8 cellular contexts compared by ENCODE assay signal in genomic region chr19:4067396-4068057, GRCh38. TPM values are rescaled to one million over a fixed set of nuclear protein-coding genes. Genes with fewer than 3 reads are reported as not detected.
A peak's percentile ranks its signal among the peaks of the same experiment; 100 is the strongest.
DNase-seq lines count a peak whose midpoint lies in the region; ATAC-seq, FAIRE-seq and TF ChIP-seq lines count a peak whose summit lies in the region.

No MANE protein-coding gene starts in this region.

- H3K36me3 ChIP-seq in GM12878 (ENCODE audit: control insufficient read depth in 2 of 2, insufficient read depth in 2 of 2, low read length in 1 of 2) (peaks cover 2 to 4% of the 10 kb centered on the region in 2 experiments; a peak in 3 of 4 replicates), keratinocyte (ENCODE audit: control insufficient read depth in 2 of 2, extremely low read depth in 1 of 2, insufficient read depth in 2 of 2, low read length in 2 of 2) (peaks cover 5 to 12% of the 10 kb centered on the region in 2 experiments), subcutaneous abdominal adipose tissue (ENCODE audit: control insufficient read depth in 5 of 5, insufficient read depth in 5 of 5, low read length in 5 of 5) (peaks cover 0 to 6% (median 5%) of the 10 kb centered on the region in 5 donors)

- 3% methylated on average over 28 of the region's 58 CpGs for WGBS in GM12878 (ENCODE audit: insufficient coverage, insufficient replicate concordance, low lambda C conversion rate, missing lambda C conversion rate)

- no peak for TF ChIP-seq CTCF in CD14-positive monocyte (IDR thresholded peaks at IDR 0.05)
- no peak for TF ChIP-seq CTCF in GM12878 (IDR thresholded peaks at IDR 0.05 in 2 of 3, conservative IDR thresholded peaks at IDR 0.05 in 1 of 3; ENCODE audit: control insufficient read depth in 2 of 3, extremely low read depth in 1 of 3, insufficient read depth in 1 of 3, low read depth in 3 of 3, low read length in 3 of 3)
- no peak for TF ChIP-seq CTCF in keratinocyte (optimal IDR thresholded peaks at IDR 0.05 in 1 of 3, IDR thresholded peaks at IDR 0.05 in 1 of 3, conservative IDR thresholded peaks at IDR 0.05 in 1 of 3; ENCODE audit: extremely low read depth in 1 of 3, insufficient read depth in 2 of 3, low read length in 3 of 3)

- dilution Hi-C loops in keratinocyte (cut with MboI; ENCODE audit: extremely low pct_ligation_motif_present, low sequenced_read_pairs), result no loop called here

- no peaks in the 10 kb centered on the region for H3K9me3 Mint-ChIP-seq in CD14-positive monocyte

- H3K4me1 Mint-ChIP-seq in CD14-positive monocyte, result peaks cover 34% of the 10 kb centered on the region

- BruUV-seq in GM12878 (replicated peaks; lab: Mats Ljungman, UMichigan), result no TSS peak

- H3K4me2 ChIP-seq in GM12878 (ENCODE audit: control insufficient read depth, insufficient read depth), result peak overlapping the region; percentile 79
- H3K4me2 ChIP-seq in keratinocyte (ENCODE audit: control insufficient read depth, extremely low read depth, insufficient read depth, low read depth, low read length), result peak overlapping the region; percentile 51

- peak overlapping the region; percentile 39 for H2AFZ ChIP-seq in GM12878 (ENCODE audit: control insufficient read depth, low read depth, low read length)
- peak overlapping the region; percentile 12 for H2AFZ ChIP-seq in keratinocyte (ENCODE audit: control insufficient read depth, low read length)

- H3K27ac ChIP-seq in GM12878 (ENCODE audit: control insufficient read depth, insufficient read depth), result no peak overlapping the region
- no peak overlapping the region for H3K27ac ChIP-seq in keratinocyte (ENCODE audit: control insufficient read depth, insufficient read depth, low read length)
- peak overlapping the region; percentile 76 for H3K27ac ChIP-seq in subcutaneous abdominal adipose tissue (ENCODE audit: low read depth, low read length)

- no peak for TF ChIP-seq EP300 in GM12878 (IDR thresholded peaks at IDR 0.05; ENCODE audit: borderline replicate concordance in 1 of 2, control insufficient read depth in 1 of 2, low read depth in 2 of 2, low read length in 2 of 2)

- SMC1A ChIA-PET in GM12878 (lab: Charles Lee; ENCODE audit: uncharacterized antibody, unreplicated experiment), result no interaction called here

- DNase-seq in CD14-positive monocyte (ENCODE audit: low spot score) (no peak), GM12878 (ENCODE audit: low read depth, low spot score) (no peak), keratinocyte (ENCODE audit: low read depth, low spot score) (no peak)
- DNase-seq in Jurkat, Clone E6-1 (ENCODE audit: low read depth, low spot score), result peak; percentile 42

- peaks cover 0 to 2% (median 0%) of the 10 kb centered on the region in 3 donors for H3K27me3 Mint-ChIP-seq in CD14-positive monocyte (ENCODE audit: low read depth in 3 of 3)

- H3K27me3 ChIP-seq in GM12878 (replicated peaks in 1 of 2; ENCODE audit: control insufficient read depth in 2 of 2, insufficient read depth in 2 of 2, low read length in 1 of 2), result no peaks in the 10 kb centered on the region; a peak in 1 of 4 replicates
- H3K27me3 ChIP-seq in keratinocyte (ENCODE audit: control insufficient read depth, extremely low read depth, insufficient read depth, low read length), result no peaks in the 10 kb centered on the region
- H3K27me3 ChIP-seq in subcutaneous abdominal adipose tissue (ENCODE audit: control insufficient read depth in 5 of 5, insufficient read depth in 4 of 5, low read length in 5 of 5), result no peaks in the 10 kb centered on the region

- H3K27ac Mint-ChIP-seq in CD14-positive monocyte, result peak overlapping the region; percentile 85 to 94 (median 93)

- H3K9me1 ChIP-seq in keratinocyte (ENCODE audit: control insufficient read depth, extremely low read depth, insufficient read depth, low read length), result no peaks in the 10 kb centered on the region

- H3K36me3 Mint-ChIP-seq in CD14-positive monocyte, result peaks cover 10 to 11% of the 10 kb centered on the region in 2 donors

- H3K9me3 ChIP-seq in GM12878 (replicated peaks; ENCODE audit: control insufficient read depth, insufficient read depth, low read length) (no peaks in the 10 kb centered on the region), keratinocyte (ENCODE audit: control insufficient read depth, low read depth, low read length) (no peaks in the 10 kb centered on the region), subcutaneous abdominal adipose tissue (ENCODE audit: control insufficient read depth in 5 of 5, low read length in 5 of 5) (no peaks in the 10 kb centered on the region)

- POLR2A ChIA-PET in GM12878 (lab: Charles Lee), result interaction anchor here (0.6 to 2.8 kb wide), 4 partner anchors 10 to 1107 kb away, joined by 3 to 8 read pairs (median 3); partner anchors contain the start of gene EBI3

- in situ Hi-C loops in GM12878 (cut with MboI), result no loop called here

- peaks cover 5% of the 10 kb centered on the region; the same call in 1 of the 2 replicates for H4K20me1 ChIP-seq in GM12878 (ENCODE audit: control insufficient read depth, insufficient read depth)
- H4K20me1 ChIP-seq in keratinocyte (ENCODE audit: control insufficient read depth, extremely low read depth, insufficient read depth, low read length), result peaks cover 18% of the 10 kb centered on the region

- H3K4me3 Mint-ChIP-seq in CD14-positive monocyte, result peak overlapping the region; percentile 85 to 87

- RAD21 ChIA-PET in GM12878 (lab: Charles Lee; ENCODE audit: unreplicated experiment), result interaction anchor here (1.0 to 1.5 kb wide), 2 partner anchors 11 to 80 kb away, joined by 3 read pairs; no protein-coding TSS in a partner anchor

- no peak for TF ChIP-seq POLR2A in GM12878 (IDR thresholded peaks at IDR 0.05; ENCODE audit: low read depth, low read length)

- no peak for FAIRE-seq in GM12878 (lab: Jason Lieb, UNC)
- no peak for FAIRE-seq in keratinocyte (lab: Jason Lieb, UNC)

- peak overlapping the region; percentile 69 for H3K4me3 ChIP-seq in Jurkat, Clone E6-1 (ENCODE audit: low read length)
- H3K4me3 ChIP-seq in GM12878, result peak overlapping the region; percentile 88
- H3K4me3 ChIP-seq in keratinocyte (ENCODE audit: control insufficient read depth in 2 of 3, extremely low read depth in 1 of 3, insufficient read depth in 2 of 3, low read depth in 1 of 3, low read length in 3 of 3), result peak overlapping the region; percentile 20 to 93 (median 78)
- H3K4me3 ChIP-seq in subcutaneous abdominal adipose tissue (ENCODE audit: low read depth in 1 of 5, low read length in 5 of 5), result peak overlapping the region; percentile 53 to 79 (median 61)

- H3K9ac ChIP-seq in GM12878 (ENCODE audit: control insufficient read depth, insufficient read depth, low read length) (peak overlapping the region; percentile 54; the same call in 1 of the 2 replicates), keratinocyte (ENCODE audit: control insufficient read depth, extremely low read depth, insufficient read depth, low read length) (peak overlapping the region; percentile 22), subcutaneous abdominal adipose tissue (ENCODE audit: low read length in 5 of 5) (peak overlapping the region in 4 of 5 donors; percentile 24 to 73 (median 60))

- ATAC-seq in GM12878 (peak; percentile 2), GM18520 (IDR thresholded peaks at IDR 0.05; ENCODE audit: unreplicated experiment) (no peak), HG03097 (IDR thresholded peaks at IDR 0.05; ENCODE audit: low FRiP score, unreplicated experiment) (no peak), GM21515 (IDR thresholded peaks at IDR 0.05; ENCODE audit: unreplicated experiment) (no peak)

- H3K4me1 ChIP-seq in GM12878 (ENCODE audit: control insufficient read depth, insufficient read depth, low read length) (peaks cover 12% of the 10 kb centered on the region), keratinocyte (ENCODE audit: control insufficient read depth, extremely low read depth, insufficient read depth, low read length) (peaks cover 19% of the 10 kb centered on the region), subcutaneous abdominal adipose tissue (ENCODE audit: control insufficient read depth in 5 of 5, insufficient read depth in 5 of 5, low read length in 5 of 5) (peaks cover 0 to 42% (median 33%) of the 10 kb centered on the region in 5 donors)

- CTCF ChIA-PET in GM12878 (lab: Yijun Ruan, JAX), result no interaction called here

- intact Hi-C loops in CD14-positive monocyte (cut with micrococcal nuclease) (loop anchor here (2.0 to 5.0 kb wide), 4 partner anchors 15 to 80 kb away; partner anchors contain the start of genes EEF2 (in 1 of the 2) and MAP2K2 (in 1 of the 2)), GM12878 (cut with micrococcal nuclease; ENCODE audit: unreplicated experiment) (loop anchor here (2.0 to 10.0 kb wide), 3 partner anchors 47 to 117 kb away; partner anchors contain the start of genes ANKRD24, EEF2 and SIRT6)

- H3K79me2 ChIP-seq in GM12878 (ENCODE audit: control insufficient read depth, insufficient read depth, low read length) (peaks cover 26% of the 10 kb centered on the region), keratinocyte (ENCODE audit: control insufficient read depth, insufficient read depth, low read length) (peaks cover 26% of the 10 kb centered on the region)

- TF ChIP-seq RAD21 in GM12878 (IDR thresholded peaks at IDR 0.05; ENCODE audit: insufficient read depth, low read depth, low read length), result no peak

RNA-seq across cellular contexts. Expression of gene ZBTB7A, which starts 0.8 kb away (rescaled TPM):
- polyA plus RNA-seq in CD14-positive monocyte, result 10 to 100 TPM; 18.0 to 20.2 TPM
- polyA plus RNA-seq in Jurkat, Clone E6-1 (2012; ENCODE audit: insufficient read depth, insufficient read length), result 8.6 TPM
- total RNA-seq in GM12878 (2013; cell fraction: nucleolus; rRNA removed), result 20.9 and 24.8 TPM in 2 replicates
- 10.6 and 15.9 TPM in 2 replicates for total RNA-seq in GM12878 (2014; rRNA removed)
- total RNA-seq in GM12878 (2014; rRNA removed; fragmentation: Illumina TruSeq; extraction: Trizol), result 3.2 TPM in 2 replicates
- 40.0 and 42.4 TPM in 2 replicates for total RNA-seq in GM12878 (2021)
- 2.2 TPM for polyA plus RNA-seq in GM12878 (2011; ENCODE audit: low read depth)
- 0.84 and 2.5 TPM in 2 replicates for polyA plus RNA-seq in GM12878 (2011; rRNA removed)
- polyA plus RNA-seq in GM12878 (2011; cell fraction: cytosol; rRNA removed), result 4.5 and 7.6 TPM in 2 replicates
- 12.8 and 18.3 TPM in 2 replicates for polyA plus RNA-seq in GM12878 (2011; cell fraction: nucleus; rRNA removed)
- polyA plus RNA-seq in GM12878 (2012), result 14.1 and 15.9 TPM in 2 replicates
- polyA plus RNA-seq in GM12878 (2014; fragmentation: Illumina TruSeq; extraction: Trizol), result 4.1 and 5.9 TPM in 2 replicates
- under 1 TPM; 0.26 to 0.73 TPM for polyA plus RNA-seq in GM12878 (2014; fragmentation: Nextera tagmentation; extraction: Ambion mirVana)
- polyA plus RNA-seq in GM12878 (2014; rRNA removed), result 16.2 and 22.2 TPM in 2 replicates
- polyA plus RNA-seq in GM12878 (2016; fragmentation: Nextera tagmentation; extraction: Ambion mirVana), result 10 to 100 TPM in 1 of 2 experiments, 1 to 10 TPM in 1; 2.0 to 10.1 TPM
- polyA minus RNA-seq in GM12878 (2011; rRNA and poly(A)+ RNA removed), result 3.6 and 6.5 TPM in 2 replicates
- 12.4 and 12.8 TPM in 2 replicates for polyA minus RNA-seq in GM12878 (2011; cell fraction: cytosol; rRNA and poly(A)+ RNA removed)
- 3.6 and 4.7 TPM in 2 replicates for polyA minus RNA-seq in GM12878 (2011; cell fraction: nucleus; rRNA and poly(A)+ RNA removed)
- 3.7 to 9.8 TPM (median 7.2 TPM) in 3 replicates for polyA plus RNA-seq in keratinocyte
- 18.6 TPM for polyA plus RNA-seq in keratinocyte (2011; ENCODE audit: low read depth)
- polyA plus RNA-seq in keratinocyte (2011; cell fraction: cytosol; rRNA removed), result 4.8 and 14.2 TPM in 2 replicates
- polyA plus RNA-seq in keratinocyte (2011; cell fraction: nucleus; rRNA removed), result 15.6 and 25.3 TPM in 2 replicates
- polyA plus RNA-seq in keratinocyte (2012; ENCODE audit: low replicate concordance), result 23.6 and 24.7 TPM in 2 replicates
- 5.2 to 12.8 TPM (median 7.7 TPM) in 3 replicates for polyA minus RNA-seq in keratinocyte
- polyA minus RNA-seq in keratinocyte (2011; cell fraction: cytosol; rRNA and poly(A)+ RNA removed), result 60.4 TPM
- polyA minus RNA-seq in keratinocyte (2011; cell fraction: nucleus; rRNA and poly(A)+ RNA removed), result 35.8 and 46.1 TPM in 2 replicates

RNA-seq across cellular contexts. Expression of gene MAP2K2, which starts 56.4 kb away (rescaled TPM):
- polyA plus RNA-seq in CD14-positive monocyte, result 10 to 100 TPM; 30.5 to 40.2 TPM
- polyA plus RNA-seq in Jurkat, Clone E6-1 (2012; ENCODE audit: insufficient read depth, insufficient read length), result 198 TPM
- total RNA-seq in GM12878 (2013; cell fraction: nucleolus; rRNA removed), result 58.9 and 63.2 TPM in 2 replicates
- total RNA-seq in GM12878 (2014; rRNA removed), result 178 and 210 TPM in 2 replicates
- 72.1 and 92.8 TPM in 2 replicates for total RNA-seq in GM12878 (2014; rRNA removed; fragmentation: Illumina TruSeq; extraction: Trizol)
- total RNA-seq in GM12878 (2021), result 182 and 184 TPM in 2 replicates
- 78.5 TPM for polyA plus RNA-seq in GM12878 (2011; ENCODE audit: low read depth)
- polyA plus RNA-seq in GM12878 (2011; rRNA removed), result 31.6 and 68.3 TPM in 2 replicates
- 109 and 144 TPM in 2 replicates for polyA plus RNA-seq in GM12878 (2011; cell fraction: cytosol; rRNA removed)
- polyA plus RNA-seq in GM12878 (2011; cell fraction: nucleus; rRNA removed), result 127 and 159 TPM in 2 replicates
- polyA plus RNA-seq in GM12878 (2012), result 133 and 176 TPM in 2 replicates
- 13.0 and 38.8 TPM in 2 replicates for polyA plus RNA-seq in GM12878 (2014; fragmentation: Illumina TruSeq; extraction: Trizol)
- 1 to 10 TPM in 1 of 2 experiments, under 1 TPM in 1; 1.00 to 6.8 TPM for polyA plus RNA-seq in GM12878 (2014; fragmentation: Nextera tagmentation; extraction: Ambion mirVana)
- 144 and 166 TPM in 2 replicates for polyA plus RNA-seq in GM12878 (2014; rRNA removed)
- polyA plus RNA-seq in GM12878 (2016; fragmentation: Nextera tagmentation; extraction: Ambion mirVana), result 10 to 100 TPM; 33.4 to 33.7 TPM
- polyA minus RNA-seq in GM12878 (2011; rRNA and poly(A)+ RNA removed), result 32.9 and 84.0 TPM in 2 replicates
- polyA minus RNA-seq in GM12878 (2011; cell fraction: cytosol; rRNA and poly(A)+ RNA removed), result 64.1 and 69.3 TPM in 2 replicates
- polyA minus RNA-seq in GM12878 (2011; cell fraction: nucleus; rRNA and poly(A)+ RNA removed), result 27.6 and 40.2 TPM in 2 replicates
- 61.8 to 97.9 TPM (median 89.5 TPM) in 3 replicates for polyA plus RNA-seq in keratinocyte
- polyA plus RNA-seq in keratinocyte (2011; ENCODE audit: low read depth), result 95.5 TPM
- 64.6 and 162 TPM in 2 replicates for polyA plus RNA-seq in keratinocyte (2011; cell fraction: cytosol; rRNA removed)
- 70.6 and 94.2 TPM in 2 replicates for polyA plus RNA-seq in keratinocyte (2011; cell fraction: nucleus; rRNA removed)
- polyA plus RNA-seq in keratinocyte (2012; ENCODE audit: low replicate concordance), result 109 and 148 TPM in 2 replicates
- 51.0 to 105 TPM (median 66.6 TPM) in 3 replicates for polyA minus RNA-seq in keratinocyte
- 207 TPM for polyA minus RNA-seq in keratinocyte (2011; cell fraction: cytosol; rRNA and poly(A)+ RNA removed)
- 50.3 and 50.5 TPM in 2 replicates for polyA minus RNA-seq in keratinocyte (2011; cell fraction: nucleus; rRNA and poly(A)+ RNA removed)

RNA-seq across cellular contexts. Expression of gene PIAS4, which starts 60.0 kb away (rescaled TPM):
- polyA plus RNA-seq in CD14-positive monocyte (1 to 10 TPM; 2.3 to 5.9 TPM), GM12878 (2011; rRNA removed) (2.7 and 7.7 TPM in 2 replicates), GM12878 (2014; fragmentation: Illumina TruSeq; extraction: Trizol) (5.4 and 9.6 TPM in 2 replicates), GM12878 (2014; fragmentation: Nextera tagmentation; extraction: Ambion mirVana) (under 1 TPM; 0.13 to 0.40 TPM), GM12878 (2014; rRNA removed) (17.9 and 23.1 TPM in 2 replicates), GM12878 (2016; fragmentation: Nextera tagmentation; extraction: Ambion mirVana) (10 to 100 TPM; 12.0 to 13.5 TPM), keratinocyte (6.1 to 11.4 TPM (median 7.5 TPM) in 3 replicates)
- polyA plus RNA-seq in Jurkat, Clone E6-1 (2012; ENCODE audit: insufficient read depth, insufficient read length), result 33.0 TPM
- 20.6 and 22.2 TPM in 2 replicates for total RNA-seq in GM12878 (2013; cell fraction: nucleolus; rRNA removed)
- total RNA-seq in GM12878 (2014; rRNA removed) (17.8 and 22.0 TPM in 2 replicates), GM12878 (2014; rRNA removed; fragmentation: Illumina TruSeq; extraction: Trizol) (5.7 and 10.6 TPM in 2 replicates), GM12878 (2021) (23.2 and 25.1 TPM in 2 replicates)
- polyA plus RNA-seq in GM12878 (2011; ENCODE audit: low read depth), result 12.1 TPM
- polyA plus RNA-seq in GM12878 (2011; cell fraction: cytosol; rRNA removed), result 11.0 and 13.0 TPM in 2 replicates
- 16.1 and 32.0 TPM in 2 replicates for polyA plus RNA-seq in GM12878 (2011; cell fraction: nucleus; rRNA removed)
- 15.2 and 24.4 TPM in 2 replicates for polyA plus RNA-seq in GM12878 (2012)
- polyA minus RNA-seq in GM12878 (2011; rRNA and poly(A)+ RNA removed), result 4.2 and 14.1 TPM in 2 replicates
- polyA minus RNA-seq in GM12878 (2011; cell fraction: cytosol; rRNA and poly(A)+ RNA removed), result 4.5 and 4.8 TPM in 2 replicates
- polyA minus RNA-seq in GM12878 (2011; cell fraction: nucleus; rRNA and poly(A)+ RNA removed), result 14.3 and 19.8 TPM in 2 replicates
- 18.7 TPM for polyA plus RNA-seq in keratinocyte (2011; ENCODE audit: low read depth)
- 6.4 and 13.1 TPM in 2 replicates for polyA plus RNA-seq in keratinocyte (2011; cell fraction: cytosol; rRNA removed)
- polyA plus RNA-seq in keratinocyte (2011; cell fraction: nucleus; rRNA removed), result 12.7 and 17.1 TPM in 2 replicates
- polyA plus RNA-seq in keratinocyte (2012; ENCODE audit: low replicate concordance), result 20.0 and 20.7 TPM in 2 replicates
- 7.4 to 42.2 TPM (median 7.6 TPM) in 3 replicates for polyA minus RNA-seq in keratinocyte
- polyA minus RNA-seq in keratinocyte (2011; cell fraction: cytosol; rRNA and poly(A)+ RNA removed), result 7.7 TPM
- polyA minus RNA-seq in keratinocyte (2011; cell fraction: nucleus; rRNA and poly(A)+ RNA removed), result 8.4 and 9.0 TPM in 2 replicates
